Comparison of ENCODE assay signal across 10 cellular contexts in genomic region chr18:24009651-24010333, GRCh38. TPM values are rescaled to one million over a fixed set of nuclear protein-coding genes. Genes with fewer than 3 reads are reported as not detected.
DNase-seq lines count a peak whose midpoint lies in the region; ATAC-seq, FAIRE-seq and TF ChIP-seq lines count a peak whose summit lies in the region.
"Had no signal": no experiment of that assay in that cellular context is flagged by ENCODE, and none has a peak within 500 bp of the region (broad histone marks: within the 10 kb centered on the region; RNA-seq: fewer than 3 reads in every experiment).

No MANE protein-coding gene starts in this region.

- no peaks in the 10 kb centered on the region for H3K36me3 Mint-ChIP-seq in T-helper 2 cell treated with Interferon-gamma antibody and Interleukin-4, amounts not matched to agents 5 μg/mL and 100 μg/mL, for 36 hours (ENCODE audit: low read depth)
- no peaks in the 10 kb centered on the region for H3K36me3 Mint-ChIP-seq in activated T-helper 2 cell treated with anti-CD3 and anti-CD28 coated beads, Interferon-gamma antibody, Interleukin-2, Interleukin-4, amounts not matched to agents 10 μg/mL and 5 μg/mL and 100 μg/mL, durations not matched to agents 14 hours and 24 hours and 36 hours (ENCODE audit: low read depth)

- H3K36me3 ChIP-seq in hepatocyte (replicated peaks; ENCODE audit: insufficient read depth, low read depth) = no peaks in the 10 kb centered on the region

- H3K9me2 ChIP-seq in hepatocyte (replicated peaks; ENCODE audit: insufficient read depth) = no peaks in the 10 kb centered on the region

- H3K79me2 ChIP-seq in hepatocyte = no peaks in the 10 kb centered on the region

- ATAC-seq in GM21360 (IDR thresholded peaks at IDR 0.05; ENCODE audit: unreplicated experiment) (peak; percentile 55), HG03469 (IDR thresholded peaks at IDR 0.05; ENCODE audit: unreplicated experiment) (peak; percentile 53)

- no peaks in the 10 kb centered on the region for H3K27me3 Mint-ChIP-seq in T-helper 2 cell treated with Interferon-gamma antibody and Interleukin-4, amounts not matched to agents 5 μg/mL and 100 μg/mL, for 36 hours (ENCODE audit: low read depth)
- peaks cover 4% of the 10 kb centered on the region for H3K27me3 Mint-ChIP-seq in activated T-helper 2 cell treated with anti-CD3 and anti-CD28 coated beads, Interferon-gamma antibody, Interleukin-2, Interleukin-4, amounts not matched to agents 10 μg/mL and 5 μg/mL and 100 μg/mL, durations not matched to agents 14 hours and 24 hours and 36 hours (ENCODE audit: low read depth)

- no peaks in the 10 kb centered on the region for H3K9me3 Mint-ChIP-seq in T-helper 2 cell treated with Interferon-gamma antibody and Interleukin-4, amounts not matched to agents 5 μg/mL and 100 μg/mL, for 36 hours
- H3K9me3 Mint-ChIP-seq in activated T-helper 2 cell treated with anti-CD3 and anti-CD28 coated beads, Interferon-gamma antibody, Interleukin-2, Interleukin-4, amounts not matched to agents 10 μg/mL and 5 μg/mL and 100 μg/mL, durations not matched to agents 14 hours and 24 hours and 36 hours = no peaks in the 10 kb centered on the region
- H3K9me3 Mint-ChIP-seq: dendritic cell treated with granulocyte-macrophage colony-stimulating factor and Interleukin-4, amounts not matched to agents 40 ng/mL and 50 ng/mL, for 4 days had no signal

- peaks cover 47% of the 10 kb centered on the region for H3K4me1 Mint-ChIP-seq in T-helper 2 cell treated with Interferon-gamma antibody and Interleukin-4, amounts not matched to agents 5 μg/mL and 100 μg/mL, for 36 hours (ENCODE audit: low read depth)
- H3K4me1 Mint-ChIP-seq in activated T-helper 2 cell treated with anti-CD3 and anti-CD28 coated beads, Interferon-gamma antibody, Interleukin-2, Interleukin-4, amounts not matched to agents 10 μg/mL and 5 μg/mL and 100 μg/mL, durations not matched to agents 14 hours and 24 hours and 36 hours (ENCODE audit: low read depth) = peaks cover 49% of the 10 kb centered on the region

- TF ChIP-seq CTCF in GM12872 (IDR thresholded peaks at IDR 0.05; ENCODE audit: insufficient read depth, low read depth, low read length) (peak; percentile 23; the same call in 1 of the 3 replicates), hepatocyte (IDR thresholded peaks at IDR 0.05; ENCODE audit: poor library complexity) (no peak)

- 84% methylated on average over 7 of the region's 7 CpGs for WGBS in hepatocyte (ENCODE audit: low lambda C conversion rate, missing lambda C conversion rate)

- no peak overlapping the region for H3K4me2 ChIP-seq in hepatocyte

- no peak for FAIRE-seq in RCC 7860 (lab: Jason Lieb, UNC)

- H3K4me1 ChIP-seq in hepatocyte (ENCODE audit: insufficient read depth) = no peaks in the 10 kb centered on the region

- H3K27me3 ChIP-seq in hepatocyte = peaks cover 10% of the 10 kb centered on the region

- peak overlapping the region; percentile 58 for H3K4me3 Mint-ChIP-seq in T-helper 2 cell treated with Interferon-gamma antibody and Interleukin-4, amounts not matched to agents 5 μg/mL and 100 μg/mL, for 36 hours
- H3K4me3 Mint-ChIP-seq in activated T-helper 2 cell treated with anti-CD3 and anti-CD28 coated beads, Interferon-gamma antibody, Interleukin-2, Interleukin-4, amounts not matched to agents 10 μg/mL and 5 μg/mL and 100 μg/mL, durations not matched to agents 14 hours and 24 hours and 36 hours (ENCODE audit: low read depth) = no peak overlapping the region
- H3K4me3 Mint-ChIP-seq: dendritic cell treated with granulocyte-macrophage colony-stimulating factor and Interleukin-4, amounts not matched to agents 40 ng/mL and 50 ng/mL, for 4 days had no signal

- H3K27ac ChIP-seq in hepatocyte = no peak overlapping the region

- no peaks in the 10 kb centered on the region for H4K20me1 ChIP-seq in hepatocyte (ENCODE audit: insufficient read depth, poor library complexity, severe bottlenecking)

- no peak overlapping the region for H3K4me3 ChIP-seq in hepatocyte

- H3K9me3 ChIP-seq in hepatocyte (ENCODE audit: low read depth) = no peaks in the 10 kb centered on the region

- H3K27ac Mint-ChIP-seq in T-helper 2 cell treated with Interferon-gamma antibody and Interleukin-4, amounts not matched to agents 5 μg/mL and 100 μg/mL, for 36 hours = peak overlapping the region; percentile 78
- no peak overlapping the region for H3K27ac Mint-ChIP-seq in activated T-helper 2 cell treated with anti-CD3 and anti-CD28 coated beads, Interferon-gamma antibody, Interleukin-2, Interleukin-4, amounts not matched to agents 10 μg/mL and 5 μg/mL and 100 μg/mL, durations not matched to agents 14 hours and 24 hours and 36 hours
- H3K27ac Mint-ChIP-seq: dendritic cell treated with granulocyte-macrophage colony-stimulating factor and Interleukin-4, amounts not matched to agents 40 ng/mL and 50 ng/mL, for 4 days had no signal

- peak; percentile 40 for DNase-seq in T-helper 2 cell treated with Interferon-gamma antibody and Interleukin-4, amounts not matched to agents 5 μg/mL and 100 μg/mL, for 36 hours (ENCODE audit: low spot score)
- DNase-seq in hepatocyte (ENCODE audit: low spot score) (no peak), Ammon's horn (ENCODE audit: low spot score) (no peak), RCC 7860 (ENCODE audit: low spot score) (no peak)
- no peak for DNase-seq in activated T-helper 2 cell treated with anti-CD3 and anti-CD28 coated beads, Interferon-gamma antibody, Interleukin-2, Interleukin-4, amounts not matched to agents 10 μg/mL and 5 μg/mL and 100 μg/mL, durations not matched to agents 14 hours and 24 hours and 36 hours (ENCODE audit: low spot score)
- DNase-seq: IMR-90 had no signal

- no peak overlapping the region for H2AFZ ChIP-seq in hepatocyte

- intact Hi-C loops in activated T-helper 2 cell treated with anti-CD3 and anti-CD28 coated beads, Interferon-gamma antibody, Interleukin-2, Interleukin-4, amounts not matched to agents 10 μg/mL and 5 μg/mL and 100 μg/mL, durations not matched to agents 14 hours and 24 hours and 36 hours (cut with micrococcal nuclease) = loop anchor here (2.0 to 5.0 kb wide), 3 partner anchors 17 to 507 kb away; partner anchors contain the start of gene RMC1

RNA-seq across cellular contexts. Expression of gene TTC39C, which starts 4.8 kb away (rescaled TPM):
- 36.7 and 41.6 TPM in 2 replicates for total RNA-seq in hepatocyte
- polyA plus RNA-seq in hepatocyte = 17.2 and 23.9 TPM in 2 replicates
- total RNA-seq in activated T-helper 2 cell treated with anti-CD3 and anti-CD28 coated beads, Interferon-gamma antibody, Interleukin-2, Interleukin-4, amounts not matched to agents 10 μg/mL and 5 μg/mL and 100 μg/mL, durations not matched to agents 14 hours and 24 hours and 36 hours = 14.3 and 20.1 TPM in 2 replicates
